ENCODE assay signal across 8 cellular contexts in the genomic region with DNA sequence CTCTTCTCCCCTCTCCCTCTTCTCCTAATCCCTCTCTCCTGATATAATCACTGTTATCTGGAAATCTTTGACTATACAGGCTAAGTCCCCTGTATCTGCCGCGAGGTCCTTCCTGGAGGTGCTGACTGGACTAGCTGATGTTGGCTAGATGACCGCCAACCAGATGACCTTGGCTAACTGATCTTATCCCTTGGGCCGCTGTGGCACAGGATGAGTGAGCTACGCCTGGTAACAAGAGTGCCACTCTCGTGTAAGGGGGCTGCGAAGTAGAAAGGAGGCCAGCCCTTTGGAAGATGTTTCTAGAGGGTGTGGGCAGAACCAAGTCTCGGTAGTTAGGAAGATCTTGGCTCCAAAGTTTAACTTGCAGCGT. TPM values are rescaled to one million over a fixed set of nuclear protein-coding genes. Genes with fewer than 3 reads are reported as not detected.
DNase-seq lines count a peak whose midpoint lies in the region; ATAC-seq and TF ChIP-seq lines count a peak whose summit lies in the region.

No MANE protein-coding gene starts in this region.

- H3K9me3 ChIP-seq in BLaER1 treated with 17β-estradiol and CSF1 and Interleukin-3, amounts not matched to agents 10 nM and 100 nM (replicated peaks in 1 of 11): peaks cover 23 to 27% (median 25%) of the 10 kb centered on the region in 11 experiments
- H3K9me3 ChIP-seq in WERI-Rb-1 (ENCODE audit: severe bottlenecking): peaks cover 2% of the 10 kb centered on the region

- peak overlapping the region in 10 of 11 experiments; percentile 85 to 96 (median 92); a peak in 17 of 22 replicates for H3K9ac ChIP-seq in BLaER1 treated with 17β-estradiol and CSF1 and Interleukin-3, amounts not matched to agents 10 nM and 100 nM

- ATAC-seq in GM19328 (IDR thresholded peaks at IDR 0.05; ENCODE audit: unreplicated experiment) (peak; percentile 28), HG03354 (IDR thresholded peaks at IDR 0.05; ENCODE audit: poor library complexity, severe bottlenecking, unreplicated experiment) (peak; percentile 23), left ventricle myocardium superior (peak; percentile 25)

- intact Hi-C loops in left ventricle myocardium superior (cut with micrococcal nuclease): no loop called here

- peaks cover 29 to 33% (median 30%) of the 10 kb centered on the region in 11 experiments for H3K36me3 ChIP-seq in BLaER1 treated with 17β-estradiol and CSF1 and Interleukin-3, amounts not matched to agents 10 nM and 100 nM
- peaks cover 19% of the 10 kb centered on the region for H3K36me3 ChIP-seq in WERI-Rb-1

- no peak for TF ChIP-seq CTCF in WERI-Rb-1 (IDR thresholded peaks at IDR 0.05; ENCODE audit: low read depth, low read length)

- peak overlapping the region; percentile 87 to 99 (median 98) for H3K4me3 ChIP-seq in BLaER1 treated with 17β-estradiol and CSF1 and Interleukin-3, amounts not matched to agents 10 nM and 100 nM
- H3K4me3 ChIP-seq in WERI-Rb-1 (ENCODE audit: low read depth, low read length) (peak overlapping the region; percentile 61), skin epidermis (peak overlapping the region; percentile 20 to 100 (median 98))

- H4K20me1 ChIP-seq in BLaER1 treated with 17β-estradiol and CSF1 and Interleukin-3, amounts not matched to agents 10 nM and 100 nM: peaks cover 0 to 32% (median 6%) of the 10 kb centered on the region in 11 experiments; a peak in 8 of 22 replicates

- DNase-seq in WERI-Rb-1 (peak; percentile 53), left ventricle myocardium superior (no peak), GM03348 (ENCODE audit: low spot score) (no peak), NCI-H1105 treated with DMSO at 0.1 percent for 48 hours (lab: John Stamatoyannopoulos, UW) (no peak)

- peak overlapping the region; percentile 56 to 85 (median 77) for H3K4me2 ChIP-seq in BLaER1 treated with 17β-estradiol and CSF1 and Interleukin-3, amounts not matched to agents 10 nM and 100 nM

- peak overlapping the region in 10 of 11 experiments; percentile 26 to 91 (median 88); a peak in 15 of 22 replicates for H3K27ac ChIP-seq in BLaER1 treated with 17β-estradiol and CSF1 and Interleukin-3, amounts not matched to agents 10 nM and 100 nM
- H3K27ac ChIP-seq in WERI-Rb-1 (no peak overlapping the region), skin epidermis (peak overlapping the region in 6 of 21 experiments; percentile 28 to 93 (median 54))

- H3K27me3 ChIP-seq in BLaER1 treated with 17β-estradiol and CSF1 and Interleukin-3, amounts not matched to agents 10 nM and 100 nM: no peaks in the 10 kb centered on the region
- no peaks in the 10 kb centered on the region for H3K27me3 ChIP-seq in WERI-Rb-1 (ENCODE audit: insufficient read depth, low read depth, severe bottlenecking)

- peaks cover 11 to 18% (median 15%) of the 10 kb centered on the region in 10 experiments for H3K4me1 ChIP-seq in BLaER1 treated with 17β-estradiol and CSF1 and Interleukin-3, amounts not matched to agents 10 nM and 100 nM

RNA-seq across cellular contexts. Expression of gene PRRC1, which starts 0.3 kb away (rescaled TPM):
- 22.2 TPM for total RNA-seq in left ventricle myocardium superior
